2 cellular contexts compared by ENCODE assay signal in the genomic region with DNA sequence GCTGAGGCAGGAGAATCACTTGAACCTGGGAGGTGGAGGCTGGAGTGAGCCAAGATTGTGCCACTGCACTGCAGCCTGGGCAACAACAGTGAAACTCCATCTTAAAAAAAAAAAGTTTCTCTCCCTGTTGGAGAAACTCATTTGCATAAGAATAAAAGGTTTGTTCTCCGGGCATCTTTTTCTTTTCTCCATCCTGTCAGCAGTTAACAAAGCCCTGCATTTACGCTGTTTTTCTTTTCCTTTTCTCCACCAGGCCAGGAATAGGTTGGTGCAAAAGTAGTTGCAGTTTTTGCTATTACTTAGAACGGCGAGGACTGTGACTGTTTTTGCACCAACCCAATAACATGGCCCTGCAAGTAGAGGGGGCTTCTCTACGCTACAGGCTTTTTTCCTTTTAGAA.
TF ChIP-seq lines count a peak whose summit lies in the region.

No MANE protein-coding gene starts in this region.

TF ChIP-seq in GM23338, 12 proteins besides CTCF, POLR2A, EP300 and RAD21 (continues in another document):
- no peak for TF ChIP-seq EZH2 (IDR thresholded peaks at IDR 0.05; ENCODE audit: low read depth, unreplicated experiment)
- TF ChIP-seq, protein P1, sequence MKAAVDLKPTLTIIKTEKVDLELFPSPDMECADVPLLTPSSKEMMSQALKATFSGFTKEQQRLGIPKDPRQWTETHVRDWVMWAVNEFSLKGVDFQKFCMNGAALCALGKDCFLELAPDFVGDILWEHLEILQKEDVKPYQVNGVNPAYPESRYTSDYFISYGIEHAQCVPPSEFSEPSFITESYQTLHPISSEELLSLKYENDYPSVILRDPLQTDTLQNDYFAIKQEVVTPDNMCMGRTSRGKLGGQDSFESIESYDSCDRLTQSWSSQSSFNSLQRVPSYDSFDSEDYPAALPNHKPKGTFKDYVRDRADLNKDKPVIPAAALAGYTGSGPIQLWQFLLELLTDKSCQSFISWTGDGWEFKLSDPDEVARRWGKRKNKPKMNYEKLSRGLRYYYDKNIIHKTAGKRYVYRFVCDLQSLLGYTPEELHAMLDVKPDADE (IDR thresholded peaks at IDR 0.05): no peak
- TF ChIP-seq ZNF114 (CRISPR knock-in tag; IDR thresholded peaks at IDR 0.05): no peak
- TF ChIP-seq, protein P2, sequence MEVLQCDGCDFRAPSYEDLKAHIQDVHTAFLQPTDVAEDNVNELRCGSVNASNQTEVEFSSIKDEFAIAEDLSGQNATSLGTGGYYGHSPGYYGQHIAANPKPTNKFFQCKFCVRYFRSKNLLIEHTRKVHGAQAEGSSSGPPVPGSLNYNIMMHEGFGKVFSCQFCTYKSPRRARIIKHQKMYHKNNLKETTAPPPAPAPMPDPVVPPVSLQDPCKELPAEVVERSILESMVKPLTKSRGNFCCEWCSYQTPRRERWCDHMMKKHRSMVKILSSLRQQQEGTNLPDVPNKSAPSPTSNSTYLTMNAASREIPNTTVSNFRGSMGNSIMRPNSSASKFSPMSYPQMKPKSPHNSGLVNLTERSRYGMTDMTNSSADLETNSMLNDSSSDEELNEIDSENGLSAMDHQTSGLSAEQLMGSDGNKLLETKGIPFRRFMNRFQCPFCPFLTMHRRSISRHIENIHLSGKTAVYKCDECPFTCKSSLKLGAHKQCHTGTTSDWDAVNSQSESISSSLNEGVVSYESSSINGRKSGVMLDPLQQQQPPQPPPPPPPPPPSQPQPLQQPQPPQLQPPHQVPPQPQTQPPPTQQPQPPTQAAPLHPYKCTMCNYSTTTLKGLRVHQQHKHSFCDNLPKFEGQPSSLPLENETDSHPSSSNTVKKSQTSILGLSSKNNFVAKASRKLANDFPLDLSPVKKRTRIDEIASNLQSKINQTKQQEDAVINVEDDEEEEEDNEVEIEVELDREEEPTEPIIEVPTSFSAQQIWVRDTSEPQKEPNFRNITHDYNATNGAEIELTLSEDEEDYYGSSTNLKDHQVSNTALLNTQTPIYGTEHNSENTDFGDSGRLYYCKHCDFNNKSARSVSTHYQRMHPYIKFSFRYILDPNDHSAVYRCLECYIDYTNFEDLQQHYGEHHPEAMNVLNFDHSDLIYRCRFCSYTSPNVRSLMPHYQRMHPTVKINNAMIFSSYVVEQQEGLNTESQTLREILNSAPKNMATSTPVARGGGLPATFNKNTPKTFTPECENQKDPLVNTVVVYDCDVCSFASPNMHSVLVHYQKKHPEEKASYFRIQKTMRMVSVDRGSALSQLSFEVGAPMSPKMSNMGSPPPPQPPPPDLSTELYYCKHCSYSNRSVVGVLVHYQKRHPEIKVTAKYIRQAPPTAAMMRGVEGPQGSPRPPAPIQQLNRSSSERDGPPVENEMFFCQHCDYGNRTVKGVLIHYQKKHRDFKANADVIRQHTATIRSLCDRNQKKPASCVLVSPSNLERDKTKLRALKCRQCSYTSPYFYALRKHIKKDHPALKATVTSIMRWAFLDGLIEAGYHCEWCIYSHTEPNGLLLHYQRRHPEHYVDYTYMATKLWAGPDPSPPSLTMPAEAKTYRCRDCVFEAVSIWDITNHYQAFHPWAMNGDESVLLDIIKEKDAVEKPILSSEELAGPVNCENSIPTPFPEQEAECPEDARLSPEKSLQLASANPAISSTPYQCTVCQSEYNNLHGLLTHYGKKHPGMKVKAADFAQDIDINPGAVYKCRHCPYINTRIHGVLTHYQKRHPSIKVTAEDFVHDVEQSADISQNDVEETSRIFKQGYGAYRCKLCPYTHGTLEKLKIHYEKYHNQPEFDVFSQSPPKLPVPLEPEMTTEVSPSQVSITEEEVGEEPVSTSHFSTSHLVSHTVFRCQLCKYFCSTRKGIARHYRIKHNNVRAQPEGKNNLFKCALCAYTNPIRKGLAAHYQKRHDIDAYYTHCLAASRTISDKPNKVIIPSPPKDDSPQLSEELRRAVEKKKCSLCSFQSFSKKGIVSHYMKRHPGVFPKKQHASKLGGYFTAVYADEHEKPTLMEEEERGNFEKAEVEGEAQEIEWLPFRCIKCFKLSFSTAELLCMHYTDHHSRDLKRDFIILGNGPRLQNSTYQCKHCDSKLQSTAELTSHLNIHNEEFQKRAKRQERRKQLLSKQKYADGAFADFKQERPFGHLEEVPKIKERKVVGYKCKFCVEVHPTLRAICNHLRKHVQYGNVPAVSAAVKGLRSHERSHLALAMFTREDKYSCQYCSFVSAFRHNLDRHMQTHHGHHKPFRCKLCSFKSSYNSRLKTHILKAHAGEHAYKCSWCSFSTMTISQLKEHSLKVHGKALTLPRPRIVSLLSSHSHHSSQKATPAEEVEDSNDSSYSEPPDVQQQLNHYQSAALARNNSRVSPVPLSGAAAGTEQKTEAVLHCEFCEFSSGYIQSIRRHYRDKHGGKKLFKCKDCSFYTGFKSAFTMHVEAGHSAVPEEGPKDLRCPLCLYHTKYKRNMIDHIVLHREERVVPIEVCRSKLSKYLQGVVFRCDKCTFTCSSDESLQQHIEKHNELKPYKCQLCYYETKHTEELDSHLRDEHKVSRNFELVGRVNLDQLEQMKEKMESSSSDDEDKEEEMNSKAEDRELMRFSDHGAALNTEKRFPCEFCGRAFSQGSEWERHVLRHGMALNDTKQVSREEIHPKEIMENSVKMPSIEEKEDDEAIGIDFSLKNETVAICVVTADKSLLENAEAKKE (CRISPR knock-in tag; IDR thresholded peaks at IDR 0.05): no peak
- no peak for TF ChIP-seq CREB1 (CRISPR knock-in tag; IDR thresholded peaks at IDR 0.05; ENCODE audit: low read depth)
- TF ChIP-seq EZH2phosphoT487 (IDR thresholded peaks at IDR 0.05; ENCODE audit: unreplicated experiment): no peak
- no peak for TF ChIP-seq POLR2AphosphoS5 (IDR thresholded peaks at IDR 0.05; ENCODE audit: low read depth)
- TF ChIP-seq ZNF331 (CRISPR knock-in tag; IDR thresholded peaks at IDR 0.05; ENCODE audit: low read depth): no peak
- TF ChIP-seq, protein P3, sequence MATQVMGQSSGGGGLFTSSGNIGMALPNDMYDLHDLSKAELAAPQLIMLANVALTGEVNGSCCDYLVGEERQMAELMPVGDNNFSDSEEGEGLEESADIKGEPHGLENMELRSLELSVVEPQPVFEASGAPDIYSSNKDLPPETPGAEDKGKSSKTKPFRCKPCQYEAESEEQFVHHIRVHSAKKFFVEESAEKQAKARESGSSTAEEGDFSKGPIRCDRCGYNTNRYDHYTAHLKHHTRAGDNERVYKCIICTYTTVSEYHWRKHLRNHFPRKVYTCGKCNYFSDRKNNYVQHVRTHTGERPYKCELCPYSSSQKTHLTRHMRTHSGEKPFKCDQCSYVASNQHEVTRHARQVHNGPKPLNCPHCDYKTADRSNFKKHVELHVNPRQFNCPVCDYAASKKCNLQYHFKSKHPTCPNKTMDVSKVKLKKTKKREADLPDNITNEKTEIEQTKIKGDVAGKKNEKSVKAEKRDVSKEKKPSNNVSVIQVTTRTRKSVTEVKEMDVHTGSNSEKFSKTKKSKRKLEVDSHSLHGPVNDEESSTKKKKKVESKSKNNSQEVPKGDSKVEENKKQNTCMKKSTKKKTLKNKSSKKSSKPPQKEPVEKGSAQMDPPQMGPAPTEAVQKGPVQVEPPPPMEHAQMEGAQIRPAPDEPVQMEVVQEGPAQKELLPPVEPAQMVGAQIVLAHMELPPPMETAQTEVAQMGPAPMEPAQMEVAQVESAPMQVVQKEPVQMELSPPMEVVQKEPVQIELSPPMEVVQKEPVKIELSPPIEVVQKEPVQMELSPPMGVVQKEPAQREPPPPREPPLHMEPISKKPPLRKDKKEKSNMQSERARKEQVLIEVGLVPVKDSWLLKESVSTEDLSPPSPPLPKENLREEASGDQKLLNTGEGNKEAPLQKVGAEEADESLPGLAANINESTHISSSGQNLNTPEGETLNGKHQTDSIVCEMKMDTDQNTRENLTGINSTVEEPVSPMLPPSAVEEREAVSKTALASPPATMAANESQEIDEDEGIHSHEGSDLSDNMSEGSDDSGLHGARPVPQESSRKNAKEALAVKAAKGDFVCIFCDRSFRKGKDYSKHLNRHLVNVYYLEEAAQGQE (IDR thresholded peaks at IDR 0.05; ENCODE audit: unreplicated experiment): no peak
- no peak for TF ChIP-seq JUNB (IDR thresholded peaks at IDR 0.05; ENCODE audit: unreplicated experiment)

TF ChIP-seq in H1, 55 proteins besides CTCF, POLR2A, EP300 and RAD21:
- TF ChIP-seq CHD2 (IDR thresholded peaks at IDR 0.05; ENCODE audit: low read length) (no peak), FOSL1 (IDR thresholded peaks at IDR 0.05; ENCODE audit: insufficient read depth, low read depth, low read length) (no peak), SP2 (IDR thresholded peaks at IDR 0.05; ENCODE audit: low read length) (no peak), SP4 (IDR thresholded peaks at IDR 0.05; ENCODE audit: low read length) (no peak), EZH2 (IDR thresholded peaks at IDR 0.05; ENCODE audit: low read depth, low read length, severe bottlenecking) (no peak)
- TF ChIP-seq, protein P4, sequence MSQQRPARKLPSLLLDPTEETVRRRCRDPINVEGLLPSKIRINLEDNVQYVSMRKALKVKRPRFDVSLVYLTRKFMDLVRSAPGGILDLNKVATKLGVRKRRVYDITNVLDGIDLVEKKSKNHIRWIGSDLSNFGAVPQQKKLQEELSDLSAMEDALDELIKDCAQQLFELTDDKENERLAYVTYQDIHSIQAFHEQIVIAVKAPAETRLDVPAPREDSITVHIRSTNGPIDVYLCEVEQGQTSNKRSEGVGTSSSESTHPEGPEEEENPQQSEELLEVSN (IDR thresholded peaks at IDR 0.05): no peak
